12 cellular contexts compared by ENCODE assay signal in genomic region chr2:239378918-239379640, GRCh38. TPM values are rescaled to one million over a fixed set of nuclear protein-coding genes. Genes with fewer than 3 reads are reported as not detected.
DNase-seq lines count a peak whose midpoint lies in the region; ATAC-seq and TF ChIP-seq lines count a peak whose summit lies in the region.
"Had no signal": no experiment of that assay in that cellular context is flagged by ENCODE, and none has a peak within 500 bp of the region (broad histone marks: within the 10 kb centered on the region; RNA-seq: fewer than 3 reads in every experiment).

No MANE protein-coding gene starts in this region.

- no peak overlapping the region for H3K4me3 ChIP-seq in HL-60 (replicated peaks; ENCODE audit: insufficient read depth, low read length)
- H3K4me3 ChIP-seq: psoas muscle had no signal

- ATAC-seq in natural killer cell (no peak), HG03439 (IDR thresholded peaks at IDR 0.05; ENCODE audit: unreplicated experiment) (no peak), HG03095 (IDR thresholded peaks at IDR 0.05; ENCODE audit: unreplicated experiment) (no peak)

- H3K27ac ChIP-seq in HL-60 (replicated peaks), result peak overlapping the region; percentile 28; the same call in 1 of the 2 replicates
- H3K27ac ChIP-seq: C4-2B, psoas muscle had no signal

- H3K36me3 Mint-ChIP-seq in chondrocyte (ENCODE audit: low read depth) (no peaks in the 10 kb centered on the region), natural killer cell (no peaks in the 10 kb centered on the region)

- in situ Hi-C loops in ACHN (cut with HindIII; ENCODE audit: low pct_ligation_motif_present, low pct_unique_long_range_greater_than_20kb, low sequenced_read_pairs), result no loop called here

- intact Hi-C loops in natural killer cell (cut with micrococcal nuclease), result no loop called here

- TF ChIP-seq CTCF in HL-60 (IDR thresholded peaks at IDR 0.05; ENCODE audit: insufficient read depth, low read length) (no peak), chondrocyte (IDR thresholded peaks at IDR 0.05) (no peak), natural killer cell (IDR thresholded peaks at IDR 0.05) (no peak)

- DNase-seq in CD1c-positive myeloid dendritic cell (ENCODE audit: extremely low spot score), result peak; percentile 81
- peak in 1 of 2 experiments; percentile 54 for DNase-seq in HL-60 (ENCODE audit: low read depth in 1 of 2, low spot score in 1 of 2)
- DNase-seq in chondrocyte (ENCODE audit: low spot score), result peak; percentile 79
- peak; percentile 9 for DNase-seq in natural killer cell
- DNase-seq in ACHN, result no peak
- no peak for DNase-seq in stimulated activated CD8-positive, alpha-beta memory T cell treated with anti-CD3 and anti-CD28 coated beads, Interleukin-4, amount 100 ng/mL, for 48 hours
- DNase-seq: MM.1S had no signal

- H3K27me3 ChIP-seq in HL-60 (ENCODE audit: insufficient read depth, poor library complexity, severe bottlenecking), result no peaks in the 10 kb centered on the region

- H3K27ac Mint-ChIP-seq in chondrocyte (ENCODE audit: unreplicated experiment), result no peak overlapping the region
- H3K27ac Mint-ChIP-seq in natural killer cell, result peak overlapping the region in 1 of 2 donors; percentile 44
- H3K27ac Mint-ChIP-seq: activated naive CD8-positive, alpha-beta T cell had no signal

- no peaks in the 10 kb centered on the region for H3K27me3 Mint-ChIP-seq in chondrocyte (ENCODE audit: low read depth)
- no peaks in the 10 kb centered on the region for H3K27me3 Mint-ChIP-seq in natural killer cell (ENCODE audit: low read depth in 2 of 2)
- H3K27me3 Mint-ChIP-seq: activated naive CD8-positive, alpha-beta T cell had no signal

- H3K4me3 Mint-ChIP-seq in chondrocyte (ENCODE audit: unreplicated experiment), result no peak overlapping the region
- H3K4me3 Mint-ChIP-seq in natural killer cell, result no peak overlapping the region
- H3K4me3 Mint-ChIP-seq: activated naive CD8-positive, alpha-beta T cell had no signal

- H3K4me1 Mint-ChIP-seq in chondrocyte (ENCODE audit: low read depth) (no peaks in the 10 kb centered on the region), natural killer cell (peaks cover 32 to 33% of the 10 kb centered on the region in 2 donors)

- H3K9me3 Mint-ChIP-seq in chondrocyte (ENCODE audit: low read depth) (no peaks in the 10 kb centered on the region), natural killer cell (no peaks in the 10 kb centered on the region)

RNA-seq across cellular contexts. Expression of gene HDAC4, which starts 21.7 kb away (rescaled TPM):
- 16.4 to 27.0 TPM (median 22.3 TPM) in 3 replicates for total RNA-seq in chondrocyte
- total RNA-seq in natural killer cell, result 100 to 1,000 TPM in 2 of 3 donors, 10 to 100 TPM in 1; 74.9 to 105 (median 100) TPM

Comparison
In these comparisons a context has a peak if more than half of its experiments do, and no peak if none do; other contexts are left out.
1. DNase-seq: peak in CD1c-positive myeloid dendritic cell (single experiment), chondrocyte (single experiment) and natural killer cell (single experiment); none in ACHN (single experiment) and stimulated activated CD8-positive, alpha-beta memory T cell treated with anti-CD3 and anti-CD28 coated beads, Interleukin-4, amount 100 ng/mL, for 48 hours (single experiment).